17 cellular contexts compared by ENCODE assay signal in the genomic region with DNA sequence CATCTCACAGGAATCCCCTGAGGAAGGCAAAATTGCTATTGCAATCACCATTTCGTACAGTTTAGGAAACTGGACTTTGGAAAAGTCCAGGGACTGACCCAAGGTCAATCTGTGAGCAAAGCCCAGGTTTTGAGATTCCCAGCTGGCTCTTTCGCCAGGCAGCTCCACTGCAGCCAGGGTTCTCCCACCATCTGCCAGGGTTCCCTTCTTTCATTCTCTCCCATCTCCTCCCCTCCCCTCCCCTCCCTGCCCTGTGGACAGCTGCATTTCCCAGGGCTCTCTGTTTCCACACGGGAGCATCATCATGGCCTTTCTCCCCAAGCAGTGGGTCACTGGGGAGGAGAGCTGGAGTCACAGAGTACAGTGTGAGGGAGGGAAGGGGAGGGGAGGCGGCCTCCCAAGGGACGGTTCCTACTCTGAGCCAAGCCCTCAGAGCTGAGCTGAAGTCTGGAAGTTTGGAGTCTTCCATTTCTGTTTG. TPM values are rescaled to one million over a fixed set of nuclear protein-coding genes. Genes with fewer than 3 reads are reported as not detected.
A peak's percentile ranks its signal among the peaks of the same experiment; 100 is the strongest.
DNase-seq lines count a peak whose midpoint lies in the region; ATAC-seq and TF ChIP-seq lines count a peak whose summit lies in the region.
"Had no signal": no experiment of that assay in that cellular context is flagged by ENCODE, and none has a peak within 500 bp of the region (broad histone marks: within the 10 kb centered on the region; RNA-seq: fewer than 3 reads in every experiment).

No MANE protein-coding gene starts in this region.

- peaks cover 4% of the 10 kb centered on the region for H3K27me3 Mint-ChIP-seq in glutamatergic neuron (ENCODE audit: unreplicated experiment)
- peaks cover 8% of the 10 kb centered on the region for H3K27me3 Mint-ChIP-seq in activated T-cell treated with anti-CD3 and anti-CD28 coated beads, Interleukin-2, amount 50 U/mL, for 72 hours (ENCODE audit: low read depth)
- H3K27me3 Mint-ChIP-seq: CD8-positive, alpha-beta memory T cell had no signal

- ATAC-seq in Right ventricle myocardium superior (ENCODE audit: poor library complexity): no peak
- no peak for ATAC-seq in activated T-cell treated with anti-CD3 and anti-CD28 coated beads, Interleukin-2, amount 50 U/mL, for 72 hours (replicated peaks in 1 of 2)
- ATAC-seq: GM12878, psoas muscle had no signal

- peaks cover 4% of the 10 kb centered on the region for H3K4me1 Mint-ChIP-seq in glutamatergic neuron (ENCODE audit: low read depth, unreplicated experiment)
- peaks cover 35% of the 10 kb centered on the region for H3K4me1 Mint-ChIP-seq in activated T-cell treated with anti-CD3 and anti-CD28 coated beads, Interleukin-2, amount 50 U/mL, for 72 hours (ENCODE audit: low read depth)

- no peak overlapping the region for H3K4me3 Mint-ChIP-seq in glutamatergic neuron (ENCODE audit: unreplicated experiment)
- H3K4me3 Mint-ChIP-seq in activated T-cell treated with anti-CD3 and anti-CD28 coated beads, Interleukin-2, amount 50 U/mL, for 72 hours: no peak overlapping the region

- H3K27ac Mint-ChIP-seq in glutamatergic neuron (ENCODE audit: unreplicated experiment): peak overlapping the region; percentile 48
- H3K27ac Mint-ChIP-seq in activated T-cell treated with anti-CD3 and anti-CD28 coated beads, Interleukin-2, amount 50 U/mL, for 72 hours: no peak overlapping the region

- H3K36me3 Mint-ChIP-seq in glutamatergic neuron (ENCODE audit: unreplicated experiment): no peaks in the 10 kb centered on the region
- H3K36me3 Mint-ChIP-seq in activated T-cell treated with anti-CD3 and anti-CD28 coated beads, Interleukin-2, amount 50 U/mL, for 72 hours (ENCODE audit: insufficient read depth in 2 of 2): no peaks in the 10 kb centered on the region
- H3K36me3 Mint-ChIP-seq: CD8-positive, alpha-beta memory T cell had no signal

- TF ChIP-seq CTCF in glutamatergic neuron (IDR thresholded peaks at IDR 0.05; ENCODE audit: partially characterized antibody, unreplicated experiment): no peak

- peaks cover 8% of the 10 kb centered on the region for H3K9me3 Mint-ChIP-seq in glutamatergic neuron (ENCODE audit: unreplicated experiment)
- H3K9me3 Mint-ChIP-seq in activated T-cell treated with anti-CD3 and anti-CD28 coated beads, Interleukin-2, amount 50 U/mL, for 72 hours: no peaks in the 10 kb centered on the region
- H3K9me3 Mint-ChIP-seq: CD8-positive, alpha-beta memory T cell had no signal

- DNase-seq in Right ventricle myocardium superior (peak; percentile 55), cardiac septum (ENCODE audit: low spot score) (no peak), glutamatergic neuron (peak; percentile 46), retina (peak; percentile 35), ecto neural progenitor cell (ENCODE audit: low spot score) (no peak)
- DNase-seq in activated T-cell treated with anti-CD3 and anti-CD28 coated beads, Interleukin-2, amount 50 U/mL, for 72 hours: no peak
- DNase-seq: activated naive CD4-positive, alpha-beta T cell; CD8-positive, alpha-beta memory T cell; dermis blood vessel endothelial cell; hippocampal formation; Kasumi-1; NCI-H146; NCI-H446 treated with DMSO at 0.1 percent for 48 hours; T-helper 9 cell had no signal

- intact Hi-C loops in Right ventricle myocardium superior (cut with DNase I) (no loop called here), cardiac septum (cut with DNase I) (no loop called here)

RNA-seq across cellular contexts. Expression of gene GSDMA, which starts 11.9 kb away (rescaled TPM):
- 0.40 TPM for total RNA-seq in Right ventricle myocardium superior
- total RNA-seq in cardiac septum: 0.48 TPM
- not detected for total RNA-seq in glutamatergic neuron (ENCODE audit: unreplicated experiment)
- total RNA-seq in activated T-cell treated with anti-CD3 and anti-CD28 coated beads, Interleukin-2, amount 50 U/mL, for 72 hours: 1 to 10 TPM; 2.1 to 4.6 TPM
- total RNA-seq: CD8-positive, alpha-beta memory T cell; dermis blood vessel endothelial cell; GM12878; SJSA1 had no signal

RNA-seq across cellular contexts. Expression of gene LRRC3C, which starts 23.4 kb away (rescaled TPM):
- total RNA-seq in Right ventricle myocardium superior: not detected
- not detected for total RNA-seq in cardiac septum
- total RNA-seq in glutamatergic neuron (ENCODE audit: unreplicated experiment): not detected
- total RNA-seq in activated T-cell treated with anti-CD3 and anti-CD28 coated beads, Interleukin-2, amount 50 U/mL, for 72 hours: not detected
- total RNA-seq: CD8-positive, alpha-beta memory T cell; dermis blood vessel endothelial cell; GM12878; psoas muscle; SJSA1 had no signal

RNA-seq across cellular contexts. Expression of gene ORMDL3, which starts 23.5 kb away (rescaled TPM):
- 37.5 TPM for total RNA-seq in Right ventricle myocardium superior
- total RNA-seq in cardiac septum: 104 TPM
- 70.9 TPM for total RNA-seq in glutamatergic neuron (ENCODE audit: unreplicated experiment)
- 100 to 1,000 TPM; 104 to 114 TPM for total RNA-seq in activated T-cell treated with anti-CD3 and anti-CD28 coated beads, Interleukin-2, amount 50 U/mL, for 72 hours

RNA-seq across cellular contexts. Expression of gene PSMD3, which starts 29.7 kb away (rescaled TPM):
- total RNA-seq in Right ventricle myocardium superior (88.0 TPM), cardiac septum (85.2 TPM), glutamatergic neuron (ENCODE audit: unreplicated experiment) (113 TPM)
- 100 to 1,000 TPM in 1 of 2 donors, 10 to 100 TPM in 1; 95.5 to 103 TPM for total RNA-seq in activated T-cell treated with anti-CD3 and anti-CD28 coated beads, Interleukin-2, amount 50 U/mL, for 72 hours

RNA-seq across cellular contexts. Expression of gene GSDMB, which starts 32.5 kb away (rescaled TPM):
- total RNA-seq in Right ventricle myocardium superior (1.8 TPM), cardiac septum (7.8 TPM), glutamatergic neuron (ENCODE audit: unreplicated experiment) (28.5 TPM)
- total RNA-seq in activated T-cell treated with anti-CD3 and anti-CD28 coated beads, Interleukin-2, amount 50 U/mL, for 72 hours: 10 to 100 TPM; 57.0 to 58.0 TPM

Comparison
In these comparisons a context has a peak if more than half of its experiments do, and no peak if none do; other contexts are left out.
1. DNase-seq: peak in Right ventricle myocardium superior (single experiment), glutamatergic neuron (single experiment) and retina (single experiment); none in cardiac septum (single experiment), activated T-cell treated with anti-CD3 and anti-CD28 coated beads, Interleukin-2, amount 50 U/mL, for 72 hours (0 of 2) and ecto neural progenitor cell (single experiment).